In the genomic region with DNA sequence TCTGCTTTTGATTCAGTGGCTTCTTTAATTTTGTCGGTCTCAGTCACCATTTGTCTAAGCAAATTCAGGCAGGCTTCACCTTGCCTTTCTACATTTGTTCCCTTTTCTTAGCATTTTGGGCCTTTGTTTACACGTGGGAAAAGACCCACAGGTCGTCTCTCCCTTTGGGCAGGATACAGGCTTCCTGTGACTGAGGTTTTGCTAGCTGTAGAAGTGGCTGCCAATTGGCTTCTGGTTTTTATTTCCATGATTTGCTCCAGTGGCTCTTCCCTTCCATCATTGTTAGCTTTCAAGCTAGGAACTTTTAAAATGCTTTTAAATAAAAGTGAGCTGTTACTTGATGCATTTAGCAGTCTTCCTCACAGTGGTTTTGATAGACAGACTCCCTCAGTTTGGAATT, we compare ENCODE assay signal across 15 cellular contexts. TPM values are rescaled to one million over a fixed set of nuclear protein-coding genes. Genes with fewer than 3 reads are reported as not detected.
DNase-seq lines count a peak whose midpoint lies in the region; ATAC-seq and TF ChIP-seq lines count a peak whose summit lies in the region.
"Had no signal": no experiment of that assay in that cellular context is flagged by ENCODE, and none has a peak within 500 bp of the region (broad histone marks: within the 10 kb centered on the region; RNA-seq: fewer than 3 reads in every experiment).

No MANE protein-coding gene starts in this region.

- intact Hi-C loops in right cardiac atrium (cut with DNase I), result no loop called here
- intact Hi-C loops in Right ventricle myocardium superior (cut with DNase I), result no loop called here
- intact Hi-C loops in esophagus squamous epithelium (cut with DNase I), result no loop called here
- intact Hi-C loops in sigmoid colon (cut with DNase I), result no loop called here
- intact Hi-C loops in uterus (cut with DNase I; ENCODE audit: low total_unique reads), result no loop called here

- H3K27me3 ChIP-seq in right cardiac atrium (ENCODE audit: control insufficient read depth, insufficient read depth) (no peaks in the 10 kb centered on the region), esophagus squamous epithelium (no peaks in the 10 kb centered on the region), sigmoid colon (no peaks in the 10 kb centered on the region), uterus (no peaks in the 10 kb centered on the region)

- ATAC-seq in right cardiac atrium (peak in 1 of 2 donors; percentile 70), Right ventricle myocardium superior (ENCODE audit: poor library complexity) (no peak)

- no peak for TF ChIP-seq EP300 in sigmoid colon (IDR thresholded peaks at IDR 0.05)

- no peak for TF ChIP-seq POLR2A in esophagus squamous epithelium (IDR thresholded peaks at IDR 0.05)
- no peak for TF ChIP-seq POLR2A in sigmoid colon (IDR thresholded peaks at IDR 0.05)
- no peak for TF ChIP-seq POLR2A in uterus (IDR thresholded peaks at IDR 0.05)

- H3K9me3 ChIP-seq in right cardiac atrium (ENCODE audit: control insufficient read depth, low read length) (no peaks in the 10 kb centered on the region), esophagus squamous epithelium (no peaks in the 10 kb centered on the region), sigmoid colon (no peaks in the 10 kb centered on the region), uterus (no peaks in the 10 kb centered on the region)

- H3K36me3 ChIP-seq in esophagus squamous epithelium, result peaks cover 0 to 98% (median 5%) of the 10 kb centered on the region in 3 donors
- peaks cover 0 to 78% (median 18%) of the 10 kb centered on the region in 4 donors for H3K36me3 ChIP-seq in sigmoid colon
- H3K36me3 ChIP-seq in uterus, result no peaks in the 10 kb centered on the region

- no peak for DNase-seq in right cardiac atrium
- DNase-seq in Right ventricle myocardium superior, result no peak
- DNase-seq in esophagus squamous epithelium (lab: John Stamatoyannopoulos, UW), result no peak
- DNase-seq in sigmoid colon, result no peak
- DNase-seq in uterus, result no peak
- no peak for DNase-seq in NCI-H446 (lab: John Stamatoyannopoulos, UW)
- DNase-seq in NCI-H524 treated with DMSO at 0.1 percent for 48 hours (lab: John Stamatoyannopoulos, UW), result no peak
- no peak for DNase-seq in NCI-H1417 (lab: John Stamatoyannopoulos, UW)
- DNase-seq: activated CD4-positive, alpha-beta T cell treated with anti-CD3 and anti-CD28 coated beads for 48 hours; activated naive CD8-positive, alpha-beta T cell treated with anti-CD3 and anti-CD28 coated beads for 36 hours; Karpas-422; NCI-H1694 treated with DMSO at 0.1 percent for 48 hours; NCI-H2171 treated with DMSO at 0.1 percent for 48 hours; SHP77 treated with DMSO at 0.1 percent for 48 hours; stimulated activated CD4-positive, alpha-beta T cell treated with anti-CD3 and anti-CD28 coated beads, Interleukin-2, amount 100 ng/mL, for 48 hours had no signal

- peaks cover 5% of the 10 kb centered on the region for H3K4me1 ChIP-seq in right cardiac atrium (ENCODE audit: control insufficient read depth, insufficient read depth, low read length)
- H3K4me1 ChIP-seq in esophagus squamous epithelium, result peaks cover 0 to 21% (median 9%) of the 10 kb centered on the region in 3 donors
- peaks cover 0 to 28% (median 10%) of the 10 kb centered on the region in 4 donors for H3K4me1 ChIP-seq in sigmoid colon
- no peaks in the 10 kb centered on the region for H3K4me1 ChIP-seq in uterus

- H3K4me3 ChIP-seq in right cardiac atrium (ENCODE audit: low read length) (no peak overlapping the region), esophagus squamous epithelium (no peak overlapping the region), sigmoid colon (no peak overlapping the region), uterus (no peak overlapping the region)

- H3K27ac ChIP-seq in right cardiac atrium (ENCODE audit: low read length) (peak overlapping the region; percentile 87), esophagus squamous epithelium (peak overlapping the region in 3 of 4 donors; percentile 61 to 76 (median 63)), sigmoid colon (peak overlapping the region; percentile 29 to 65 (median 61)), uterus (peak overlapping the region; percentile 65 to 73)

- WGBS in right cardiac atrium, result 35% methylated on average over 3 of the region's 3 CpGs
- 21 to 38% methylated on average over 3 of the region's 3 CpGs for WGBS in esophagus squamous epithelium, 2 donors
- WGBS in sigmoid colon, 2 donors, result 59 to 80% methylated on average over 3 of the region's 3 CpGs

- TF ChIP-seq CTCF in esophagus squamous epithelium (IDR thresholded peaks at IDR 0.05) (no peak), sigmoid colon (IDR thresholded peaks at IDR 0.05) (no peak), uterus (IDR thresholded peaks at IDR 0.05) (no peak)

RNA-seq across cellular contexts. Expression of a gene that starts 37.3 kb away (rescaled TPM):
- total RNA-seq in right cardiac atrium, result 10 to 100 TPM; 33.0 to 38.9 (median 37.1) TPM
- polyA plus RNA-seq in right cardiac atrium, result 27.8 TPM
- total RNA-seq in Right ventricle myocardium superior, result 42.7 TPM
- 10 to 100 TPM; 15.7 to 33.4 (median 26.1) TPM for total RNA-seq in esophagus squamous epithelium
- total RNA-seq in sigmoid colon, result 10 to 100 TPM; 27.2 to 60.3 (median 36.5) TPM
- polyA plus RNA-seq in sigmoid colon, result 10 to 100 TPM in 2 of 3 donors, 1 to 10 TPM in 1; 9.0 to 20.8 (median 14.3) TPM
- 10 to 100 TPM in 3 of 4 donors, 1 to 10 TPM in 1; 5.9 to 64.3 (median 24.4) TPM for total RNA-seq in uterus

RNA-seq across cellular contexts. Expression of a gene that starts 37.6 kb away (rescaled TPM):
- 10 to 100 TPM; 19.7 to 23.0 (median 21.8) TPM for total RNA-seq in right cardiac atrium
- polyA plus RNA-seq in right cardiac atrium, result 11.0 TPM
- 17.9 TPM for total RNA-seq in Right ventricle myocardium superior
- total RNA-seq in esophagus squamous epithelium, result 10 to 100 TPM in 1 of 4 donors, 1 to 10 TPM in 3; 5.5 to 13.9 (median 7.7) TPM
- total RNA-seq in sigmoid colon, result 10 to 100 TPM; 11.8 to 18.9 (median 14.0) TPM
- polyA plus RNA-seq in sigmoid colon, result 1 to 10 TPM; 1.2 to 6.0 (median 5.2) TPM
- 10 to 100 TPM; 12.3 to 57.0 (median 26.0) TPM for total RNA-seq in uterus
